In genomic region chr14:89617142-89617460, GRCh38 we compare ENCODE assay signal across 9 cellular contexts.
A peak's percentile ranks its signal among the peaks of the same experiment; 100 is the strongest.
DNase-seq lines count a peak whose midpoint lies in the region; ATAC-seq, FAIRE-seq and TF ChIP-seq lines count a peak whose summit lies in the region.
"Had no signal": no experiment of that assay in that cellular context is flagged by ENCODE, and none has a peak within 500 bp of the region (broad histone marks: within the 10 kb centered on the region; RNA-seq: fewer than 3 reads in every experiment).

No MANE protein-coding gene starts in this region.

- TF ChIP-seq CTCF in gastroesophageal sphincter (IDR thresholded peaks at IDR 0.05): no peak

- no peaks in the 10 kb centered on the region for H3K36me3 ChIP-seq in SK-N-MC (ENCODE audit: insufficient read depth, low read length)
- H3K36me3 ChIP-seq in gastroesophageal sphincter: no peaks in the 10 kb centered on the region
- H3K36me3 ChIP-seq in small intestine (ENCODE audit: control insufficient read depth in 2 of 2, insufficient read depth in 2 of 2, low read length in 2 of 2): no peaks in the 10 kb centered on the region

- H3K4me1 ChIP-seq in gastroesophageal sphincter: peaks cover 0 to 50% (median 3%) of the 10 kb centered on the region in 3 donors
- peaks cover 4 to 18% of the 10 kb centered on the region in 2 donors for H3K4me1 ChIP-seq in small intestine (ENCODE audit: control insufficient read depth in 2 of 2, insufficient read depth in 1 of 2, low read depth in 1 of 2, low read length in 1 of 2)

- 0 out of 2 replicates have a peak overlapping the region, but pooled peaks have one; percentile 2 for H3K27ac ChIP-seq in SK-N-MC
- peak overlapping the region in 3 of 4 donors; percentile 74 to 83 (median 78) for H3K27ac ChIP-seq in gastroesophageal sphincter
- H3K27ac ChIP-seq in small intestine (ENCODE audit: low read depth in 1 of 2, low read length in 1 of 2): peak overlapping the region; percentile 38 to 70

- no peaks in the 10 kb centered on the region for H3K27me3 ChIP-seq in gastroesophageal sphincter
- no peaks in the 10 kb centered on the region for H3K27me3 ChIP-seq in small intestine (ENCODE audit: control insufficient read depth in 2 of 2, insufficient read depth in 2 of 2, low read length in 2 of 2)

- peak; percentile 25 for DNase-seq in DMS53 (lab: John Stamatoyannopoulos, UW)
- DNase-seq in DMS53 treated with DMSO at 0.1 percent for 48 hours (lab: John Stamatoyannopoulos, UW; ENCODE audit: unreplicated experiment): no peak
- DNase-seq in SK-N-MC (ENCODE audit: low read depth, low spot score): no peak
- DNase-seq in small intestine: no peak
- no peak for DNase-seq in amygdala (lab: John Stamatoyannopoulos, UW)
- no peak for DNase-seq in epidermal melanocyte (ENCODE audit: insufficient read length, low spot score)

- 22 to 47% methylated on average over 2 of the region's 2 CpGs for WGBS in gastroesophageal sphincter (ENCODE audit: low coverage in 1 of 2), 2 donors
- 2 to 10% (median 8%) methylated on average over 2 of the region's 2 CpGs for WGBS in small intestine, 3 donors

- H3K9ac ChIP-seq in SK-N-MC (ENCODE audit: insufficient read length): peak overlapping the region; percentile 84

- ATAC-seq in gastroesophageal sphincter: no peak
- no peak for ATAC-seq in GM18511 (IDR thresholded peaks at IDR 0.05; ENCODE audit: unreplicated experiment)

- no peak for FAIRE-seq in small intestine (lab: Jason Lieb, UNC)
- FAIRE-seq: A204.1 had no signal

- H3K9me3 ChIP-seq in SK-N-MC (ENCODE audit: low read depth, low read length): no peaks in the 10 kb centered on the region
- H3K9me3 ChIP-seq in gastroesophageal sphincter: no peaks in the 10 kb centered on the region
- H3K9me3 ChIP-seq in small intestine (ENCODE audit: control insufficient read depth, low read depth): no peaks in the 10 kb centered on the region

- no peak for TF ChIP-seq EP300 in gastroesophageal sphincter (IDR thresholded peaks at IDR 0.05)

- H3K4me3 ChIP-seq in SK-N-MC: peak overlapping the region; percentile 88
- H3K4me3 ChIP-seq in gastroesophageal sphincter: peak overlapping the region; percentile 76 to 77
- H3K4me3 ChIP-seq in small intestine (ENCODE audit: low read depth in 1 of 2, low read length in 2 of 2): peak overlapping the region in 1 of 2 donors; percentile 98

- TF ChIP-seq POLR2A in gastroesophageal sphincter (IDR thresholded peaks at IDR 0.05): no peak

Comparison
In these comparisons a context has a peak if more than half of its experiments do, and no peak if none do; other contexts are left out.
1. H3K27ac ChIP-seq: peak in every context shown above with its lines; median percentile 78 in gastroesophageal sphincter; 54 in small intestine; 2 in SK-N-MC.